ENCODE assay signal across 2 cellular contexts in genomic region chr10:21529236-21529910, GRCh38.
TF ChIP-seq lines count a peak whose summit lies in the region.

No MANE protein-coding gene starts in this region.

TF ChIP-seq in H1, 55 proteins besides CTCF, POLR2A, EP300 and RAD21:
- TF ChIP-seq SIRT6 (IDR thresholded peaks at IDR 0.05; ENCODE audit: low read length) (no peak), CHD7 (IDR thresholded peaks at IDR 0.05; ENCODE audit: insufficient replicate concordance, low read length) (peak; percentile 30), KDM1A (IDR thresholded peaks at IDR 0.05; ENCODE audit: borderline replicate concordance, low read length) (no peak), CHD1 (IDR thresholded peaks at IDR 0.05; ENCODE audit: low read depth, low read length) (no peak), CBX5 (IDR thresholded peaks at IDR 0.05; ENCODE audit: low read depth, low read length) (no peak), EZH2 (IDR thresholded peaks at IDR 0.05; ENCODE audit: low read depth, low read length, severe bottlenecking) (no peak), MAFK (IDR thresholded peaks at IDR 0.05; ENCODE audit: low read depth, low read length) (0 out of 2 replicates have a peak, but pooled peaks have one; percentile 13), ASH2L (IDR thresholded peaks at IDR 0.05; ENCODE audit: low read length) (peak; percentile 13), ATF3 (IDR thresholded peaks at IDR 0.05; ENCODE audit: insufficient read depth, low read depth, low read length) (no peak), CEBPB (IDR thresholded peaks at IDR 0.05; ENCODE audit: low read depth, low read length) (no peak)

TF ChIP-seq in neural cell, 6 proteins besides CTCF, POLR2A, EP300 and RAD21 (continued from another document):
- TF ChIP-seq EZH2 (IDR thresholded peaks at IDR 0.05; ENCODE audit: borderline replicate concordance, insufficient read depth, low read length, poor library complexity, severe bottlenecking), result no peak
TF ChIP-seq in neural cell: peak in this region for 1.
